Comparison of ENCODE assay signal across 17 cellular contexts in the genomic region with DNA sequence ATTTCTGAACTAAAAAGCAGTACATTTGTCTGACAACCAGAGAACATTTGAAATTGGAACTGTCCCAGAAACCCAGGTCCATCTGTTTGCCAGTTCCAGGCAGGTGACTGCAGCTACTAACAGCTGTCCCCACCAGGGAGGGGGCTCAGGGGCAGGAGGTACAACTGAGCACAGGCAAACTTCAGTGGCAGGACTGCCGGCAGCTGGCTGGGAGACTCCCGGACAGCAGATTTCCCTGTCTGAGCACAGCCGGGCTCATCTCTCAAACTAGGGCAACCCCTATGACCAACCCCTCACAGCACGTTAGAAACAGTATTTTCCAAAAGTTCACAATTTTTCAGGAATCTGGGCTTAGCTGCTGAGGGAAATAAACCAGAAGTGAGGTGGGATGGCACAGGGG.
DNase-seq lines count a peak whose midpoint lies in the region; ATAC-seq lines count a peak whose summit lies in the region.
"Had no signal": no experiment of that assay in that cellular context is flagged by ENCODE, and none has a peak within 500 bp of the region (broad histone marks: within the 10 kb centered on the region; RNA-seq: fewer than 3 reads in every experiment).

No MANE protein-coding gene starts in this region.

- no peaks in the 10 kb centered on the region for H3K4me1 ChIP-seq in SJCRH30
- H3K4me1 ChIP-seq: A549 had no signal

- no peak overlapping the region for H3K4me3 ChIP-seq in SJCRH30
- H3K4me3 ChIP-seq: A549, GM23248, SK-N-MC had no signal

- H3K27ac ChIP-seq in SJCRH30 = no peak overlapping the region
- H3K27ac ChIP-seq: A549, C4-2B, GM23248, SK-N-MC had no signal

- no peaks in the 10 kb centered on the region for H3K36me3 ChIP-seq in SJCRH30

- H3K9me3 ChIP-seq in SJCRH30 (replicated peaks) = no peaks in the 10 kb centered on the region
- H3K9me3 ChIP-seq: A549 had no signal

- DNase-seq in COLO668 (lab: John Stamatoyannopoulos, UW; ENCODE audit: unreplicated experiment) (peak; percentile 41), NCI-H1105 (lab: John Stamatoyannopoulos, UW) (peak; percentile 33), NCI-H524 (lab: John Stamatoyannopoulos, UW) (peak; percentile 83 to 96), SJCRH30 (peak; percentile 36 to 48)
- DNase-seq in stimulated activated CD4-positive, alpha-beta T cell treated with anti-CD3 and anti-CD28 coated beads, Interleukin-1b, Interleukin-23, amount 100 ng/mL, for 48 hours = no peak
- DNase-seq: GM23248, KBM-7, MV-4-11, NCI-H510A, PC-3, T-cell, T-helper 9 cell had no signal

- no peaks in the 10 kb centered on the region for H3K27me3 ChIP-seq in SJCRH30

- no peak for ATAC-seq in HG02981 (IDR thresholded peaks at IDR 0.05; ENCODE audit: unreplicated experiment)
- ATAC-seq in HG03520 (IDR thresholded peaks at IDR 0.05; ENCODE audit: unreplicated experiment) = no peak
- ATAC-seq: A549, PC-3, T-cell had no signal
